26 cellular contexts compared by ENCODE assay signal in the genomic region with DNA sequence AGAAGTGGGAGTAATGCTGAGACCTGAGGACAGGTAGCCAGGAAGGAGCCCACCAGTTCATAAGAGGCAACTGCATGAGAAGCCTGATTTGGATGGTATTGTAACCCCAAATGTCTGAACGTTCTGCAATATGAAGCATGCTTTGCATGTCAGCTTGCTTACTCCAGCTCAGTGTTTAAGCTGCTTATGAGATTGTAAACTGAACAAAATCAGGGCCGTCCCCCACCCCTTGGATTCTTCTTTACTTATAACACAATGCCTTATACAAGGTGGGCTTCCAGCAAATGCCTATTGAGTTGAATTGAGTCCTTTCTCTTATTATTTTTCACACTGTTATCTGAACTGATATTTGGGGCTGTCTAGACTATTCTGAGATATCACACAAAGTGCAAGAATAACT.
"Had no signal": no experiment of that assay in that cellular context is flagged by ENCODE, and none has a peak within 500 bp of the region (broad histone marks: within the 10 kb centered on the region; RNA-seq: fewer than 3 reads in every experiment).

No MANE protein-coding gene starts in this region.

- ATAC-seq: mucosa of descending colon; naive thymus-derived CD4-positive, alpha-beta T cell; natural killer cell treated with Interleukin-12 subunit alpha and Interleukin-12 subunit beta and Interleukin-15 and Interleukin-18, amount 100 ng/mL, for 72 hours; right cardiac atrium; sciatic nerve; stimulated activated naive B cell treated with anti-CD40 and anti-IgM and Interleukin-4, amounts not matched to agents 10 μg/mL and 1 μg/mL and 100 μg/mL, for 72 hours; stimulated activated naive CD8-positive, alpha-beta T cell treated with anti-CD3 and anti-CD28 coated beads, Interleukin-15, Interleukin-2, amounts not matched to agents 100 U/mL and 50 U/mL, for 24 hours had no signal

- H3K9me3 ChIP-seq: left ventricle myocardium inferior, mucosa of descending colon, ovary, prostate gland, stomach, testis, thyroid gland, transverse colon, upper lobe of left lung, vagina had no signal

- H3K36me3 ChIP-seq: left ventricle myocardium inferior, ovary, prostate gland, stomach, thyroid gland, transverse colon, upper lobe of left lung, vagina had no signal

- H3K27ac Mint-ChIP-seq: naive thymus-derived CD4-positive, alpha-beta T cell; natural killer cell treated with Interleukin-12 subunit alpha and Interleukin-12 subunit beta and Interleukin-15 and Interleukin-18, amount 100 ng/mL, for 72 hours; stimulated activated naive B cell treated with anti-CD40 and anti-IgM and Interleukin-4, amounts not matched to agents 10 μg/mL and 1 μg/mL and 100 μg/mL, for 72 hours had no signal

- H3K36me3 Mint-ChIP-seq: mesothelial cell of epicardium; naive thymus-derived CD4-positive, alpha-beta T cell; natural killer cell treated with Interleukin-12 subunit alpha and Interleukin-12 subunit beta and Interleukin-15 and Interleukin-18, amount 100 ng/mL, for 72 hours had no signal

- H3K27me3 Mint-ChIP-seq: naive thymus-derived CD4-positive, alpha-beta T cell; natural killer cell treated with Interleukin-12 subunit alpha and Interleukin-12 subunit beta and Interleukin-15 and Interleukin-18, amount 100 ng/mL, for 72 hours; stimulated activated naive B cell treated with anti-CD40 and anti-IgM and Interleukin-4, amounts not matched to agents 10 μg/mL and 1 μg/mL and 100 μg/mL, for 72 hours had no signal

- H3K27me3 ChIP-seq: ovary, stomach, testis, thyroid gland, transverse colon, upper lobe of left lung, vagina had no signal

- H3K4me3 Mint-ChIP-seq: mesothelial cell of epicardium; naive thymus-derived CD4-positive, alpha-beta T cell; natural killer cell treated with Interleukin-12 subunit alpha and Interleukin-12 subunit beta and Interleukin-15 and Interleukin-18, amount 100 ng/mL, for 72 hours; stimulated activated naive B cell treated with anti-CD40 and anti-IgM and Interleukin-4, amounts not matched to agents 10 μg/mL and 1 μg/mL and 100 μg/mL, for 72 hours had no signal

- H3K4me1 Mint-ChIP-seq: naive thymus-derived CD4-positive, alpha-beta T cell had no signal

- DNase-seq: islet precursor cell; left ventricle myocardium inferior; mesendoderm; mucosa of descending colon; naive thymus-derived CD4-positive, alpha-beta T cell; ovary; retina; right cardiac atrium; stimulated activated CD4-positive, alpha-beta T cell treated with anti-CD3 and anti-CD28 coated beads, Interleukin-12 subunit alpha, Interleukin-12 subunit beta, amount 100 ng/mL, for 4 hours; stimulated activated CD4-positive, alpha-beta T cell treated with anti-CD3 and anti-CD28 coated beads, Interleukin-15, amount 100 ng/mL, for 24 hours; stimulated activated CD4-positive, alpha-beta T cell treated with anti-CD3 and anti-CD28 coated beads, Interleukin-2, amount 100 ng/mL, for 24 hours; stimulated activated CD4-positive, alpha-beta T cell treated with anti-CD3 and anti-CD28 coated beads, Interleukin-4, amount 100 ng/mL, for 1 hour; stimulated activated naive B cell treated with anti-CD40 and anti-IgM and Interleukin-4, amounts not matched to agents 10 μg/mL and 1 μg/mL and 100 μg/mL, for 72 hours; stimulated activated naive CD8-positive, alpha-beta T cell treated with anti-CD3 and anti-CD28 coated beads, Interleukin-15, Interleukin-2, amounts not matched to agents 100 U/mL and 50 U/mL, for 24 hours; stomach; testis; thyroid gland; transverse colon; upper lobe of left lung had no signal

- H3K4me3 ChIP-seq: left ventricle myocardium inferior, lung, mucosa of descending colon, ovary, prostate gland, skin epidermis, stomach, testis, thyroid gland, transverse colon, upper lobe of left lung, vagina had no signal

- H3K4me1 ChIP-seq: left ventricle myocardium inferior, prostate gland, testis, thyroid gland, transverse colon, upper lobe of left lung, vagina had no signal

- H3K27ac ChIP-seq: left ventricle myocardium inferior, ovary, prostate gland, skin epidermis, stomach, testis, thyroid gland, transverse colon, upper lobe of left lung, vagina had no signal
